Comparison of ENCODE assay signal across 8 cellular contexts in genomic region chr17:17001874-17002520, GRCh38. TPM values are rescaled to one million over a fixed set of nuclear protein-coding genes. Genes with fewer than 3 reads are reported as not detected.
A peak's percentile ranks its signal among the peaks of the same experiment; 100 is the strongest.
DNase-seq lines count a peak whose midpoint lies in the region; ATAC-seq and TF ChIP-seq lines count a peak whose summit lies in the region.

No MANE protein-coding gene starts in this region.

- DNase-seq in GM10248 (ENCODE audit: extremely low spot score) (peak; percentile 89), NCI-H748 treated with DMSO at 0.1 percent for 48 hours (lab: John Stamatoyannopoulos, UW) (peak; percentile 70), dermis microvascular lymphatic vessel endothelial cell (ENCODE audit: low read depth in 2 of 2) (peak; percentile 20 to 54), lung microvascular endothelial cell (ENCODE audit: low read depth in 2 of 2) (peak; percentile 47 to 67)
- DNase-seq in activated CD4-positive, alpha-beta T cell treated with anti-CD3 and anti-CD28 coated beads, Interleukin-2, amount 50 U/mL, for 4 hours: peak; percentile 72 to 75
- DNase-seq in stimulated activated CD8-positive, alpha-beta memory T cell treated with anti-CD3 and anti-CD28 coated beads, Interleukin-15, amount 100 ng/mL, for 4 hours (ENCODE audit: low read depth in 2 of 2): peak; percentile 47 to 48

- peak; percentile 92 for TF ChIP-seq CTCF in GM10248 (IDR thresholded peaks at IDR 0.05; ENCODE audit: control extremely low read depth, extremely low read depth, low read depth, missing control alignments)

- CTCF ChIA-PET in GM10248 (lab: Yijun Ruan, JAX): interaction anchor here (0.9 to 2.7 kb wide), 3 partner anchors 10 to 310 kb away, joined by 3 to 14 read pairs (median 4); no protein-coding TSS in a partner anchor

- POLR2A ChIA-PET in GM10248 (lab: Yijun Ruan, JAX): no interaction called here

- ATAC-seq in HG03342 (IDR thresholded peaks at IDR 0.05; ENCODE audit: unreplicated experiment) (peak; percentile 56), HG02610 (IDR thresholded peaks at IDR 0.05; ENCODE audit: unreplicated experiment) (no peak)

RNA-seq across cellular contexts. Expression of gene TNFRSF13B, which starts 30.1 kb away (rescaled TPM):
- not detected in 2 replicates for total RNA-seq in dermis microvascular lymphatic vessel endothelial cell
- not detected in 2 replicates for total RNA-seq in lung microvascular endothelial cell

RNA-seq across cellular contexts. Expression of gene MPRIP, which starts 40.3 kb away (rescaled TPM):
- 79.0 and 86.3 TPM in 2 replicates for total RNA-seq in dermis microvascular lymphatic vessel endothelial cell
- 68.0 and 94.8 TPM in 2 replicates for total RNA-seq in lung microvascular endothelial cell

Comparison
In these comparisons a context has a peak if more than half of its experiments do, and no peak if none do; other contexts are left out.
1. DNase-seq: peak in every context shown above with its lines; median percentile 89 in GM10248; 74 in activated CD4-positive, alpha-beta T cell treated with anti-CD3 and anti-CD28 coated beads, Interleukin-2, amount 50 U/mL, for 4 hours; 70 in NCI-H748 treated with DMSO at 0.1 percent for 48 hours; 57 in lung microvascular endothelial cell; 48 in stimulated activated CD8-positive, alpha-beta memory T cell treated with anti-CD3 and anti-CD28 coated beads, Interleukin-15, amount 100 ng/mL, for 4 hours; 37 in dermis microvascular lymphatic vessel endothelial cell.